Comparison of ENCODE assay signal across 3 cellular contexts in the genomic region with DNA sequence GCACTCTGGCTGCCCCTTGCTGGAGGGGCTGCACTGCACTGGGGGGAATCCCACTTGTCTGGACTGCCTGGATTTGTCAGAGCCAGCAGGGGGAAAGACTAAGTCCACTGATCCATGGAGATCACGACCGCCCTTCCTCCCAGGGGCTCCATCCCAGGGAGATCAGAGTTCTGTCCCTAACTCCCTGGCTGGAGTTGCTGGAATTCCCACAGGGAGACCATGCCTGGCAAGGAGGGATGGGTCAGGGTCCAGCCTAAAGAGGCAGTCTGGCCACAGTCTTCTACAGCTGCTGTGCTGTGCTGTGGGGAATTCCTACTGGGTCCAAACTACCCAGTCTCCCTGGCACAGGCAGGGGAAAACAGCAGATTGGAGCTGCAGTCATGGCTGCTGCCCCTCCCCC.
A peak's percentile ranks its signal among the peaks of the same experiment; 100 is the strongest.
TF ChIP-seq lines count a peak whose summit lies in the region.

No MANE protein-coding gene starts in this region.

TF ChIP-seq in HepG2, 621 proteins besides CTCF, POLR2A, EP300 and RAD21 (continued from another document and continues in another):
- TF ChIP-seq MTA1 (CRISPR knock-in tag; IDR thresholded peaks at IDR 0.05; ENCODE audit: borderline replicate concordance): 0 out of 2 replicates have a peak, but pooled peaks have one; percentile 54
- TF ChIP-seq PAX8 (CRISPR knock-in tag; IDR thresholded peaks at IDR 0.05; ENCODE audit: borderline replicate concordance): 0 out of 2 replicates have a peak, but pooled peaks have one; percentile 39
- TF ChIP-seq MTF2 (CRISPR knock-in tag; IDR thresholded peaks at IDR 0.05; ENCODE audit: borderline replicate concordance): no peak
- TF ChIP-seq, protein P1, sequence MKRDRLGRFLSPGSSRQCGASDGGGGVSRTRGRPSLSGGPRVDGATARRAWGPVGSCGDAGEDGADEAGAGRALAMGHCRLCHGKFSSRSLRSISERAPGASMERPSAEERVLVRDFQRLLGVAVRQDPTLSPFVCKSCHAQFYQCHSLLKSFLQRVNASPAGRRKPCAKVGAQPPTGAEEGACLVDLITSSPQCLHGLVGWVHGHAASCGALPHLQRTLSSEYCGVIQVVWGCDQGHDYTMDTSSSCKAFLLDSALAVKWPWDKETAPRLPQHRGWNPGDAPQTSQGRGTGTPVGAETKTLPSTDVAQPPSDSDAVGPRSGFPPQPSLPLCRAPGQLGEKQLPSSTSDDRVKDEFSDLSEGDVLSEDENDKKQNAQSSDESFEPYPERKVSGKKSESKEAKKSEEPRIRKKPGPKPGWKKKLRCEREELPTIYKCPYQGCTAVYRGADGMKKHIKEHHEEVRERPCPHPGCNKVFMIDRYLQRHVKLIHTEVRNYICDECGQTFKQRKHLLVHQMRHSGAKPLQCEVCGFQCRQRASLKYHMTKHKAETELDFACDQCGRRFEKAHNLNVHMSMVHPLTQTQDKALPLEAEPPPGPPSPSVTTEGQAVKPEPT (CRISPR knock-in tag; IDR thresholded peaks at IDR 0.05; ENCODE audit: low read depth): 0 out of 2 replicates have a peak, but pooled peaks have one; percentile 39

TF ChIP-seq in H1, 55 proteins besides CTCF, POLR2A, EP300 and RAD21 (continued from another document):
- no peak for TF ChIP-seq TEAD4 (IDR thresholded peaks at IDR 0.05; ENCODE audit: low read depth, low read length)
- TF ChIP-seq, protein P2, sequence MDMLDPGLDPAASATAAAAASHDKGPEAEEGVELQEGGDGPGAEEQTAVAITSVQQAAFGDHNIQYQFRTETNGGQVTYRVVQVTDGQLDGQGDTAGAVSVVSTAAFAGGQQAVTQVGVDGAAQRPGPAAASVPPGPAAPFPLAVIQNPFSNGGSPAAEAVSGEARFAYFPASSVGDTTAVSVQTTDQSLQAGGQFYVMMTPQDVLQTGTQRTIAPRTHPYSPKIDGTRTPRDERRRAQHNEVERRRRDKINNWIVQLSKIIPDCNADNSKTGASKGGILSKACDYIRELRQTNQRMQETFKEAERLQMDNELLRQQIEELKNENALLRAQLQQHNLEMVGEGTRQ (IDR thresholded peaks at IDR 0.05; ENCODE audit: low read length): no peak
- TF ChIP-seq, protein P3, sequence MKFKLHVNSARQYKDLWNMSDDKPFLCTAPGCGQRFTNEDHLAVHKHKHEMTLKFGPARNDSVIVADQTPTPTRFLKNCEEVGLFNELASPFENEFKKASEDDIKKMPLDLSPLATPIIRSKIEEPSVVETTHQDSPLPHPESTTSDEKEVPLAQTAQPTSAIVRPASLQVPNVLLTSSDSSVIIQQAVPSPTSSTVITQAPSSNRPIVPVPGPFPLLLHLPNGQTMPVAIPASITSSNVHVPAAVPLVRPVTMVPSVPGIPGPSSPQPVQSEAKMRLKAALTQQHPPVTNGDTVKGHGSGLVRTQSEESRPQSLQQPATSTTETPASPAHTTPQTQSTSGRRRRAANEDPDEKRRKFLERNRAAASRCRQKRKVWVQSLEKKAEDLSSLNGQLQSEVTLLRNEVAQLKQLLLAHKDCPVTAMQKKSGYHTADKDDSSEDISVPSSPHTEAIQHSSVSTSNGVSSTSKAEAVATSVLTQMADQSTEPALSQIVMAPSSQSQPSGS (IDR thresholded peaks at IDR 0.05; ENCODE audit: low read length): no peak
- TF ChIP-seq CBX8 (IDR thresholded peaks at IDR 0.05; ENCODE audit: borderline replicate concordance, low read depth, low read length): no peak
- no peak for TF ChIP-seq SIX5 (IDR thresholded peaks at IDR 0.05; ENCODE audit: low read depth, low read length)
- no peak for TF ChIP-seq SIN3A (conservative IDR thresholded peaks at IDR 0.05 in 1 of 2, IDR thresholded peaks at IDR 0.05 in 1 of 2; ENCODE audit: low read depth in 1 of 2, low read length in 2 of 2)
- no peak for TF ChIP-seq NRF1 (IDR thresholded peaks at IDR 0.05; ENCODE audit: low read depth, low read length)
- TF ChIP-seq, protein P4, sequence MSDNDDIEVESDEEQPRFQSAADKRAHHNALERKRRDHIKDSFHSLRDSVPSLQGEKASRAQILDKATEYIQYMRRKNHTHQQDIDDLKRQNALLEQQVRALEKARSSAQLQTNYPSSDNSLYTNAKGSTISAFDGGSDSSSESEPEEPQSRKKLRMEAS (IDR thresholded peaks at IDR 0.05): no peak
- no peak for TF ChIP-seq CHD2 (IDR thresholded peaks at IDR 0.05; ENCODE audit: low read length)
- no peak for TF ChIP-seq FOSL1 (IDR thresholded peaks at IDR 0.05; ENCODE audit: insufficient read depth, low read depth, low read length)
- no peak for TF ChIP-seq SIRT6 (IDR thresholded peaks at IDR 0.05; ENCODE audit: low read length)
- no peak for TF ChIP-seq CHD1 (IDR thresholded peaks at IDR 0.05; ENCODE audit: low read depth, low read length)
- no peak for TF ChIP-seq TBP (IDR thresholded peaks at IDR 0.05; ENCODE audit: low read depth, low read length)
- no peak for TF ChIP-seq MAFK (IDR thresholded peaks at IDR 0.05; ENCODE audit: low read depth, low read length)
- TF ChIP-seq HDAC2 (IDR thresholded peaks at IDR 0.05; ENCODE audit: borderline replicate concordance in 1 of 2, low read depth in 2 of 2, low read length in 2 of 2): no peak
- no peak for TF ChIP-seq SP1 (IDR thresholded peaks at IDR 0.05; ENCODE audit: low read depth, low read length)

TF ChIP-seq in SK-N-SH treated with all-trans-retinoic acid at 6 μM for 48 hours, 23 proteins besides CTCF, POLR2A, EP300 and RAD21 (continued from another document):
- TF ChIP-seq, protein P5, sequence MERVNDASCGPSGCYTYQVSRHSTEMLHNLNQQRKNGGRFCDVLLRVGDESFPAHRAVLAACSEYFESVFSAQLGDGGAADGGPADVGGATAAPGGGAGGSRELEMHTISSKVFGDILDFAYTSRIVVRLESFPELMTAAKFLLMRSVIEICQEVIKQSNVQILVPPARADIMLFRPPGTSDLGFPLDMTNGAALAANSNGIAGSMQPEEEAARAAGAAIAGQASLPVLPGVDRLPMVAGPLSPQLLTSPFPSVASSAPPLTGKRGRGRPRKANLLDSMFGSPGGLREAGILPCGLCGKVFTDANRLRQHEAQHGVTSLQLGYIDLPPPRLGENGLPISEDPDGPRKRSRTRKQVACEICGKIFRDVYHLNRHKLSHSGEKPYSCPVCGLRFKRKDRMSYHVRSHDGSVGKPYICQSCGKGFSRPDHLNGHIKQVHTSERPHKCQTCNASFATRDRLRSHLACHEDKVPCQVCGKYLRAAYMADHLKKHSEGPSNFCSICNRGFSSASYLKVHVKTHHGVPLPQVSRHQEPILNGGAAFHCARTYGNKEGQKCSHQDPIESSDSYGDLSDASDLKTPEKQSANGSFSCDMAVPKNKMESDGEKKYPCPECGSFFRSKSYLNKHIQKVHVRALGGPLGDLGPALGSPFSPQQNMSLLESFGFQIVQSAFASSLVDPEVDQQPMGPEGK (CRISPR knock-in tag; IDR thresholded peaks at IDR 0.05; ENCODE audit: borderline replicate concordance): no peak
- TF ChIP-seq ZC3H10 (CRISPR knock-in tag; IDR thresholded peaks at IDR 0.05) (no peak), ESRRG (CRISPR knock-in tag; IDR thresholded peaks at IDR 0.05) (no peak), PPARA (CRISPR knock-in tag; IDR thresholded peaks at IDR 0.05; ENCODE audit: borderline replicate concordance) (no peak)
